In genomic region chr7:98671733-98672331, GRCh38 we compare ENCODE assay signal across 24 cellular contexts. TPM values are rescaled to one million over a fixed set of nuclear protein-coding genes. Genes with fewer than 3 reads are reported as not detected.
"Had no signal": no experiment of that assay in that cellular context is flagged by ENCODE, and none has a peak within 500 bp of the region (broad histone marks: within the 10 kb centered on the region; RNA-seq: fewer than 3 reads in every experiment).

No MANE protein-coding gene starts in this region.

- H3K27ac ChIP-seq: colonic mucosa, epithelial cell of prostate, esophagus squamous epithelium, gastrocnemius medialis, heart right ventricle, left lung, lower lobe of right lung had no signal

- H3K4me3 ChIP-seq: colonic mucosa, esophagus squamous epithelium, gastrocnemius medialis, heart right ventricle, left lung, lower lobe of right lung had no signal

- H3K9me3 ChIP-seq: colonic mucosa, esophagus squamous epithelium, gastrocnemius medialis, lower lobe of right lung had no signal

- DNase-seq: colonic mucosa; cortex of kidney; effector CD8-positive, alpha-beta T cell; effector memory CD8-positive, alpha-beta T cell; endodermal cell; erythroblast; esophagus squamous epithelium; foreskin fibroblast; foreskin melanocyte; gastrocnemius medialis; glutamatergic neuron; head of caudate nucleus; heart right ventricle; hippocampal formation; left cardiac atrium; left lung; left ventricle myocardium superior; lower lobe of right lung; mesenchymal stem cell had no signal

- ATAC-seq: effector memory CD8-positive, alpha-beta T cell; esophagus mucosa; gastrocnemius medialis; heart right ventricle; left cardiac atrium; left lung; left ventricle myocardium superior; lower lobe of right lung had no signal

- FAIRE-seq: endometrium, islet of Langerhans, keratinocyte had no signal

- H3K27me3 ChIP-seq: colonic mucosa, gastrocnemius medialis had no signal

- H3K36me3 ChIP-seq: colonic mucosa, esophagus squamous epithelium, gastrocnemius medialis, heart right ventricle, left lung, lower lobe of right lung had no signal

- H3K4me1 ChIP-seq: colonic mucosa, esophagus squamous epithelium, gastrocnemius medialis, heart right ventricle, left lung, lower lobe of right lung had no signal

RNA-seq across cellular contexts. Expression of gene NPTX2, which starts 54.7 kb away (rescaled TPM):
- polyA plus RNA-seq: keratinocyte had no signal
